In genomic region chr2:158969162-158969716, GRCh38 we compare ENCODE assay signal across 8 cellular contexts. TPM values are rescaled to one million over a fixed set of nuclear protein-coding genes. Genes with fewer than 3 reads are reported as not detected.
DNase-seq lines count a peak whose midpoint lies in the region; ATAC-seq and TF ChIP-seq lines count a peak whose summit lies in the region.

No MANE protein-coding gene starts in this region.

- peak overlapping the region; percentile 85 to 95 for H3K9ac ChIP-seq in colonic mucosa (ENCODE audit: low read depth in 2 of 2, low read length in 2 of 2)

- H3K27ac ChIP-seq in colonic mucosa, result peak overlapping the region; percentile 93

- no peaks in the 10 kb centered on the region for H3K36me3 ChIP-seq in colonic mucosa

- intact Hi-C loops in colonic mucosa (cut with DNase I), result no loop called here

- no peaks in the 10 kb centered on the region for H3K4me1 ChIP-seq in colonic mucosa
- H3K4me1 ChIP-seq in mononuclear cell (ENCODE audit: insufficient read depth, low read length), result peaks cover 28% of the 10 kb centered on the region

- peak; percentile 7 for ATAC-seq in GM18517 (IDR thresholded peaks at IDR 0.05; ENCODE audit: unreplicated experiment)
- ATAC-seq in GM21825 (IDR thresholded peaks at IDR 0.05; ENCODE audit: unreplicated experiment), result no peak
- ATAC-seq in GM18870 (IDR thresholded peaks at IDR 0.05; ENCODE audit: unreplicated experiment), result no peak

- H3K9me3 ChIP-seq in colonic mucosa (no peaks in the 10 kb centered on the region), mononuclear cell (ENCODE audit: low read depth, low read length) (no peaks in the 10 kb centered on the region)

- in situ Hi-C loops in KBM-7 (cut with MboI; ENCODE audit: low pct_unique_long_range_greater_than_20kb, low sequenced_read_pairs), result no loop called here

- H3K4me3 ChIP-seq in colonic mucosa (peak overlapping the region; percentile 78), mononuclear cell (ENCODE audit: low read length) (peak overlapping the region; percentile 29)

- no peaks in the 10 kb centered on the region for H3K27me3 ChIP-seq in colonic mucosa
- H3K27me3 ChIP-seq in mononuclear cell (ENCODE audit: insufficient read depth, low read length), result peaks cover 56% of the 10 kb centered on the region

- DNase-seq in KBM-7, result peak; percentile 12
- DNase-seq in colonic mucosa, result peak; percentile 38
- no peak for DNase-seq in HuH-7 (ENCODE audit: low spot score)
- no peak for DNase-seq in NCI-H2196 treated with DMSO at 0.1 percent for 48 hours (lab: John Stamatoyannopoulos, UW; ENCODE audit: unreplicated experiment)

- TF ChIP-seq CTCF in colonic mucosa (IDR thresholded peaks at IDR 0.05), result no peak

RNA-seq across cellular contexts. Expression of gene TANC1, which starts 0.8 kb away (rescaled TPM):
- total RNA-seq in colonic mucosa (10 to 100 TPM; 28.3 to 32.7 TPM), mononuclear cell (0.21 TPM)

Comparison
In these comparisons a context has a peak if more than half of its experiments do, and no peak if none do; other contexts are left out.
1. DNase-seq: peak in KBM-7 (single experiment) and colonic mucosa (single experiment); none in HuH-7 (single experiment) and NCI-H2196 treated with DMSO at 0.1 percent for 48 hours (single experiment).
2. RNA of gene TANC1, which starts 0.8 kb away (total RNA-seq): 28.3 to 32.7 TPM in colonic mucosa; 0.21 TPM in mononuclear cell (single experiment); every median in the first group is over 10 times any median in the second.